Comparison of ENCODE assay signal across 1 cellular context in the genomic region with DNA sequence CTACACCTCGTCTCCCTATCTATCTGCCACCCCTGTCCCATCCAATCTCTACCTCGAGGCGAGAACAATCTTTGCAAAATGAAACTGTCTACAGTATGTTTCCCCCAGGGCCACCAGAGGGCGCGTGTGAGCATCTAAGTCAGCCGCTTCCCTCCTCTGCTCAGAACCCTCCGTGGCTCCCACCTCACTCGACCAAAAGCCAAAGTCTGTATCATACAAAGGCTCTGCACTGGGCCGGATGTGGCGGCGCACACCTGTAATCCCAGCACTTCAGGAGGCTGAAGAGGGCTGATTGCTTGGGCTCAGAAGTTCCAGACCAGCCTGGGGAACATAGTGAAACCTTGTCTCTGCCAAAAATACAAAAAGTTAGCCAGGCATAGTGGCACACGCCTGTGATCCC.
TF ChIP-seq lines count a peak whose summit lies in the region.

No MANE protein-coding gene starts in this region.

TF ChIP-seq in HepG2, 621 proteins besides CTCF, POLR2A, EP300 and RAD21:
- TF ChIP-seq SALL1 (CRISPR knock-in tag; IDR thresholded peaks at IDR 0.05): 0 out of 2 replicates have a peak, but pooled peaks have one; percentile 14
- TF ChIP-seq ZFP36 (IDR thresholded peaks at IDR 0.05; ENCODE audit: borderline replicate concordance, low read depth, low read length, partially characterized antibody): peak; percentile 80
- peak; percentile 46; the same call in 1 of the 2 replicates for TF ChIP-seq STAG1 (CRISPR knock-in tag; IDR thresholded peaks at IDR 0.05)
- TF ChIP-seq ADNP (CRISPR knock-in tag; IDR thresholded peaks at IDR 0.05): 0 out of 2 replicates have a peak, but pooled peaks have one; percentile 54
- 0 out of 2 replicates have a peak, but pooled peaks have one; percentile 8 for TF ChIP-seq RXRB (CRISPR knock-in tag; IDR thresholded peaks at IDR 0.05; ENCODE audit: borderline replicate concordance)
- peak; percentile 42; the same call in 1 of the 2 replicates for TF ChIP-seq ZNF460 (CRISPR knock-in tag; IDR thresholded peaks at IDR 0.05; ENCODE audit: borderline replicate concordance)
- TF ChIP-seq KDM1A (CRISPR knock-in tag; IDR thresholded peaks at IDR 0.05): peak; percentile 69; the same call in 1 of the 2 replicates
- TF ChIP-seq SMC3 (IDR thresholded peaks at IDR 0.05; ENCODE audit: low read length): peak; percentile 72
- peak; percentile 100 for TF ChIP-seq ZNF709 (CRISPR knock-in tag; IDR thresholded peaks at IDR 0.05)
- TF ChIP-seq ZMYM2 (CRISPR knock-in tag; IDR thresholded peaks at IDR 0.05): peak; percentile 47; the same call in 1 of the 2 replicates
- TF ChIP-seq ZMYM3 (CRISPR knock-in tag; IDR thresholded peaks at IDR 0.05): peak; percentile 88
